Comparison of ENCODE assay signal across 11 cellular contexts in genomic region chr6:167858086-167858591, GRCh38. TPM values are rescaled to one million over a fixed set of nuclear protein-coding genes. Genes with fewer than 3 reads are reported as not detected.
DNase-seq lines count a peak whose midpoint lies in the region; ATAC-seq, FAIRE-seq and TF ChIP-seq lines count a peak whose summit lies in the region.
"Had no signal": no experiment of that assay in that cellular context is flagged by ENCODE, and none has a peak within 500 bp of the region (broad histone marks: within the 10 kb centered on the region; RNA-seq: fewer than 3 reads in every experiment).

No MANE protein-coding gene starts in this region.

- peaks cover 14% of the 10 kb centered on the region for H3K4me1 Mint-ChIP-seq in activated T-cell treated with anti-CD3 and anti-CD28 coated beads, Interleukin-2, amount 50 U/mL, for 24 hours (ENCODE audit: low read depth)

- H3K27ac ChIP-seq in HEK293 (ENCODE audit: extremely low read depth, low read depth, low read length) (no peak overlapping the region), small intestine (ENCODE audit: low read depth in 1 of 2, low read length in 1 of 2) (no peak overlapping the region), upper lobe of right lung (no peak overlapping the region)

- H3K36me3 Mint-ChIP-seq in activated T-cell treated with anti-CD3 and anti-CD28 coated beads, Interleukin-2, amount 50 U/mL, for 24 hours (ENCODE audit: low read depth), result no peaks in the 10 kb centered on the region

- POLR2A ChIA-PET in HEK293 (lab: Yijun Ruan, JAX), result interaction anchor here (1.7 kb wide), 1 partner anchor 28 kb away, joined by 3 read pairs; no protein-coding TSS in a partner anchor

- ATAC-seq in GM21360 (IDR thresholded peaks at IDR 0.05; ENCODE audit: unreplicated experiment), result no peak
- ATAC-seq in GM21381 (IDR thresholded peaks at IDR 0.05; ENCODE audit: unreplicated experiment), result no peak
- no peak for ATAC-seq in upper lobe of right lung
- ATAC-seq: naive thymus-derived CD4-positive, alpha-beta T cell had no signal

- H3K9me3 Mint-ChIP-seq in activated T-cell treated with anti-CD3 and anti-CD28 coated beads, Interleukin-2, amount 50 U/mL, for 24 hours, result no peaks in the 10 kb centered on the region
- H3K9me3 Mint-ChIP-seq: naive thymus-derived CD4-positive, alpha-beta T cell had no signal

- H3K9me3 ChIP-seq in HEK293 (ENCODE audit: control insufficient read depth, insufficient read depth, low read depth, low read length) (no peaks in the 10 kb centered on the region), small intestine (ENCODE audit: control insufficient read depth, low read depth) (no peaks in the 10 kb centered on the region), upper lobe of right lung (no peaks in the 10 kb centered on the region)

- H3K4me1 ChIP-seq in HEK293 (ENCODE audit: control insufficient read depth, insufficient read depth, low read length) (peaks cover 34% of the 10 kb centered on the region), small intestine (ENCODE audit: control insufficient read depth in 2 of 2, insufficient read depth in 1 of 2, low read depth in 1 of 2, low read length in 1 of 2) (peaks cover 0 to 3% of the 10 kb centered on the region in 2 donors), upper lobe of right lung (peaks cover 52% of the 10 kb centered on the region)

- peak; percentile 79 for DNase-seq in astrocyte of the hippocampus (ENCODE audit: low read depth, low spot score)
- DNase-seq in iris pigment epithelial cell (ENCODE audit: low read depth), result peak; percentile 79
- no peak for DNase-seq in small intestine
- DNase-seq in activated T-cell treated with anti-CD3 and anti-CD28 coated beads, Interleukin-2, amount 50 U/mL, for 24 hours, result no peak
- no peak for DNase-seq in upper lobe of right lung
- DNase-seq: H7; naive thymus-derived CD4-positive, alpha-beta T cell; SIG-M5 had no signal

- no peak overlapping the region for H3K4me3 Mint-ChIP-seq in activated T-cell treated with anti-CD3 and anti-CD28 coated beads, Interleukin-2, amount 50 U/mL, for 24 hours
- H3K4me3 Mint-ChIP-seq: naive thymus-derived CD4-positive, alpha-beta T cell had no signal

- FAIRE-seq in small intestine (lab: Jason Lieb, UNC), result peak; percentile 64

- TF ChIP-seq CTCF in HEK293 (tag by site-specific recombination; IDR thresholded peaks at IDR 0.05) (no peak), upper lobe of right lung (IDR thresholded peaks at IDR 0.05) (no peak)

- CTCF ChIA-PET in HEK293 (lab: Yijun Ruan, JAX), result no interaction called here

- no peak overlapping the region for H3K27ac Mint-ChIP-seq in activated T-cell treated with anti-CD3 and anti-CD28 coated beads, Interleukin-2, amount 50 U/mL, for 24 hours
- H3K27ac Mint-ChIP-seq: naive thymus-derived CD4-positive, alpha-beta T cell had no signal

- intact Hi-C loops in upper lobe of right lung (cut with DNase I), result no loop called here

- peaks cover 34% of the 10 kb centered on the region for H3K27me3 Mint-ChIP-seq in activated T-cell treated with anti-CD3 and anti-CD28 coated beads, Interleukin-2, amount 50 U/mL, for 24 hours

- WGBS in small intestine, 3 donors, result 38 to 43% (median 41%) methylated on average over 1 of the region's 1 CpG

- H3K36me3 ChIP-seq in HEK293 (ENCODE audit: control insufficient read depth in 2 of 2, insufficient read depth in 1 of 2, low read length in 2 of 2), result no peaks in the 10 kb centered on the region
- H3K36me3 ChIP-seq in small intestine (ENCODE audit: control insufficient read depth in 2 of 2, insufficient read depth in 2 of 2, low read length in 2 of 2), result no peaks in the 10 kb centered on the region
- H3K36me3 ChIP-seq in upper lobe of right lung, result no peaks in the 10 kb centered on the region

- H3K27me3 ChIP-seq in small intestine (ENCODE audit: control insufficient read depth in 2 of 2, insufficient read depth in 2 of 2, low read length in 2 of 2), result no peaks in the 10 kb centered on the region
- no peaks in the 10 kb centered on the region for H3K27me3 ChIP-seq in upper lobe of right lung

- H3K4me3 ChIP-seq in HEK293 (ENCODE audit: low read depth, low read length) (no peak overlapping the region), small intestine (ENCODE audit: low read depth in 1 of 2, low read length in 2 of 2) (no peak overlapping the region), upper lobe of right lung (no peak overlapping the region)

TF ChIP-seq in HEK293, 187 proteins besides CTCF, POLR2A, EP300 and RAD21 (continues in another document):
- TF ChIP-seq MZF1 (tag by site-specific recombination; IDR thresholded peaks at IDR 0.05; ENCODE audit: borderline replicate concordance), result peak; percentile 40; the same call in 1 of the 2 replicates
- TF ChIP-seq GLIS1 (tag by site-specific recombination; IDR thresholded peaks at IDR 0.05), result no peak
- 0 out of 2 replicates have a peak, but pooled peaks have one; percentile 24 for TF ChIP-seq BCL11B (tag by site-specific recombination; IDR thresholded peaks at IDR 0.05; ENCODE audit: low read depth)
- peak; percentile 73 for TF ChIP-seq ZNF843 (tag by site-specific recombination; IDR thresholded peaks at IDR 0.05)
- peak; percentile 43; the same call in 1 of the 2 replicates for TF ChIP-seq IKZF3 (tag by site-specific recombination; IDR thresholded peaks at IDR 0.05)
- TF ChIP-seq ZNF48 (tag by site-specific recombination; IDR thresholded peaks at IDR 0.05), result no peak
- TF ChIP-seq FEZF1 (tag by site-specific recombination; IDR thresholded peaks at IDR 0.05), result peak; percentile 64
- peak; percentile 74; the same call in 1 of the 2 replicates for TF ChIP-seq OVOL3 (tag by site-specific recombination; IDR thresholded peaks at IDR 0.05)
- TF ChIP-seq GLIS2 (tag by site-specific recombination; IDR thresholded peaks at IDR 0.05), result no peak
- peak; percentile 14; the same call in 1 of the 2 replicates for TF ChIP-seq GLI2 (tag by site-specific recombination; IDR thresholded peaks at IDR 0.05; ENCODE audit: borderline replicate concordance, low read depth)
- TF ChIP-seq YY1 (tag by site-specific recombination; IDR thresholded peaks at IDR 0.05), result no peak
- TF ChIP-seq PRDM6 (tag by site-specific recombination; IDR thresholded peaks at IDR 0.05), result peak; percentile 98
- TF ChIP-seq ZXDB (tag by site-specific recombination; IDR thresholded peaks at IDR 0.05), result peak; percentile 18; the same call in 1 of the 2 replicates
- TF ChIP-seq ZFP3 (tag by site-specific recombination; IDR thresholded peaks at IDR 0.05; ENCODE audit: low read depth), result no peak
- TF ChIP-seq PRDM1 (tag by site-specific recombination; IDR thresholded peaks at IDR 0.05), result peak; percentile 97
- TF ChIP-seq ZNF704 (tag by site-specific recombination; IDR thresholded peaks at IDR 0.05), result no peak
- TF ChIP-seq ZBTB21 (tag by site-specific recombination; IDR thresholded peaks at IDR 0.05), result no peak
- TF ChIP-seq ZBTB8A (tag by site-specific recombination; IDR thresholded peaks at IDR 0.05), result peak; percentile 37; the same call in 1 of the 2 replicates
- TF ChIP-seq ZBTB20 (tag by site-specific recombination; IDR thresholded peaks at IDR 0.05), result peak; percentile 25; the same call in 1 of the 2 replicates
- no peak for TF ChIP-seq ZNF654 (tag by site-specific recombination; IDR thresholded peaks at IDR 0.05; ENCODE audit: low read depth)
- TF ChIP-seq ZNF791 (tag by site-specific recombination; IDR thresholded peaks at IDR 0.05), result no peak
- peak; percentile 77 for TF ChIP-seq BCL6B (tag by site-specific recombination; IDR thresholded peaks at IDR 0.05)
- TF ChIP-seq ZEB2 (tag by site-specific recombination; IDR thresholded peaks at IDR 0.05), result peak; percentile 47; the same call in 1 of the 2 replicates

RNA-seq across cellular contexts. Expression of gene AFDN, which starts 31.4 kb away (rescaled TPM):
- polyA plus RNA-seq in small intestine, result 10 to 100 TPM; 46.0 to 74.5 (median 61.3) TPM
- total RNA-seq in upper lobe of right lung, result 179 TPM

Comparison
In these comparisons a context has a peak if more than half of its experiments do, and no peak if none do; other contexts are left out.
1. DNase-seq: peak in astrocyte of the hippocampus (single experiment) and iris pigment epithelial cell (single experiment); none in small intestine (single experiment), activated T-cell treated with anti-CD3 and anti-CD28 coated beads, Interleukin-2, amount 50 U/mL, for 24 hours (single experiment) and upper lobe of right lung (single experiment).